In the genomic region with DNA sequence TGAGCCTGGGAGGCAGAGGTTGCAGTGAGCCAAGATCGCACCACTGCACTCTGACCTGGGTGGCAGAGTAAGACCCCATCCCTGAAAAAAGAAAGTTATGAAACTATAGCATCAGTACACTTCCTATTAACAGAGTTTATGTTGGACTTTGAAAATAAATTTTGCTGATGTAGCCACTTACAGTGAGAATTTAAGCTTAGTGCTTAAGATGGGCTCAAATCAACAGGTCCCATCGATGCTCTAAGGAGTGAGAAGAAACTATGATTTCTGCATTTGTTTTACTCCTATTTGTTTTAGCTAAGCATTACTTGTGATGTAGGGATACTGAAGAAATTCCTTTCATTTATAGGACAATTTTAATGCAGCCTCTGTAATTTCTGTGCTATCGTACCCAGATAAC, we compare ENCODE assay signal across 14 cellular contexts.
DNase-seq lines count a peak whose midpoint lies in the region; ATAC-seq, FAIRE-seq and TF ChIP-seq lines count a peak whose summit lies in the region.
"Had no signal": no experiment of that assay in that cellular context is flagged by ENCODE, and none has a peak within 500 bp of the region (broad histone marks: within the 10 kb centered on the region; RNA-seq: fewer than 3 reads in every experiment).

No MANE protein-coding gene starts in this region.

- no peak for TF ChIP-seq EP300 in GM12878 (IDR thresholded peaks at IDR 0.05; ENCODE audit: borderline replicate concordance in 1 of 2, control insufficient read depth in 1 of 2, low read depth in 2 of 2, low read length in 2 of 2)

- no peak overlapping the region for H3K9ac ChIP-seq in GM12878 (ENCODE audit: control insufficient read depth, insufficient read depth, low read length)
- peak overlapping the region; percentile 31 for H3K9ac ChIP-seq in skeletal muscle satellite cell (ENCODE audit: low read depth, low read length)

- 0 out of 2 replicates have a peak overlapping the region, but pooled peaks have one; percentile 15 for H2AFZ ChIP-seq in GM12878 (ENCODE audit: control insufficient read depth, low read depth, low read length)

- no peaks in the 10 kb centered on the region for H3K9me3 Mint-ChIP-seq in activated T-cell treated with anti-CD3 and anti-CD28 coated beads, Interleukin-2, amount 50 U/mL, for 72 hours
- H3K9me3 Mint-ChIP-seq: mesothelial cell of epicardium had no signal

- TF ChIP-seq CTCF in Panc1 (IDR thresholded peaks at IDR 0.05) (no peak), GM12878 (IDR thresholded peaks at IDR 0.05 in 2 of 3, conservative IDR thresholded peaks at IDR 0.05 in 1 of 3; ENCODE audit: control insufficient read depth in 2 of 3, extremely low read depth in 1 of 3, insufficient read depth in 1 of 3, low read depth in 3 of 3, low read length in 3 of 3) (no peak)

- H3K4me1 ChIP-seq in Panc1 (ENCODE audit: control insufficient read depth, insufficient read depth, low read length) (peaks cover 37% of the 10 kb centered on the region), GM12878 (ENCODE audit: control insufficient read depth, insufficient read depth, low read length) (peaks cover 20% of the 10 kb centered on the region), skeletal muscle satellite cell (ENCODE audit: control insufficient read depth, insufficient read depth, low read length) (peaks cover 28% of the 10 kb centered on the region)

- H3K36me3 ChIP-seq in Panc1 (ENCODE audit: control insufficient read depth, insufficient read depth, low read length) (no peaks in the 10 kb centered on the region), GM12878 (ENCODE audit: control insufficient read depth in 2 of 2, insufficient read depth in 2 of 2, low read length in 1 of 2) (no peaks in the 10 kb centered on the region), skeletal muscle satellite cell (ENCODE audit: insufficient read depth, low read length) (no peaks in the 10 kb centered on the region)
- H3K36me3 ChIP-seq: transverse colon had no signal

- no peak for DNase-seq in activated T-cell treated with anti-CD3 and anti-CD28 coated beads, Interleukin-2, amount 50 U/mL, for 72 hours
- DNase-seq in activated T-cell treated with anti-CD3 and anti-CD28 coated beads, Interleukin-2, amount 50 U/mL, for 48 hours: no peak
- DNase-seq in Panc1 (ENCODE audit: low read depth, low spot score) (no peak), GM12878 (ENCODE audit: low read depth, low spot score) (no peak), left lobe of liver (ENCODE audit: low spot score) (no peak), NCI-H345 treated with DMSO at 0.1 percent for 48 hours (lab: John Stamatoyannopoulos, UW; ENCODE audit: unreplicated experiment) (no peak)
- DNase-seq: effector CD8-positive, alpha-beta T cell; KBM-7; SHP77; transverse colon had no signal

- H4K20me1 ChIP-seq in GM12878 (ENCODE audit: control insufficient read depth, insufficient read depth): no peaks in the 10 kb centered on the region

- H3K27ac ChIP-seq in Panc1 (ENCODE audit: low read length) (peak overlapping the region; percentile 82), GM12878 (ENCODE audit: control insufficient read depth, insufficient read depth) (peak overlapping the region; percentile 79)

- no peak for FAIRE-seq in GM12878 (lab: Jason Lieb, UNC)
- FAIRE-seq: frontal cortex had no signal

- H3K36me3 Mint-ChIP-seq in activated T-cell treated with anti-CD3 and anti-CD28 coated beads, Interleukin-2, amount 50 U/mL, for 72 hours (ENCODE audit: insufficient read depth in 2 of 2): peaks cover 0 to 8% of the 10 kb centered on the region in 2 donors
- H3K36me3 Mint-ChIP-seq: mesothelial cell of epicardium had no signal

- POLR2A ChIA-PET in Panc1 (lab: Charles Lee): interaction anchor here (0.5 kb wide), 1 partner anchor 238 kb away, joined by 3 read pairs; no protein-coding TSS in a partner anchor
- POLR2A ChIA-PET in GM12878 (lab: Charles Lee): interaction anchor here (1.2 to 1.8 kb wide), 2 partner anchors 53 to 246 kb away, joined by 4 to 5 read pairs; no protein-coding TSS in a partner anchor

- no peak for TF ChIP-seq RAD21 in GM12878 (IDR thresholded peaks at IDR 0.05; ENCODE audit: insufficient read depth, low read depth, low read length)

- H3K4me1 Mint-ChIP-seq in activated T-cell treated with anti-CD3 and anti-CD28 coated beads, Interleukin-2, amount 50 U/mL, for 72 hours (ENCODE audit: low read depth): peaks cover 70% of the 10 kb centered on the region

- RAD21 ChIA-PET in GM12878 (lab: Charles Lee; ENCODE audit: unreplicated experiment): interaction anchor here (0.8 to 5.5 kb wide), 12 partner anchors 12 to 242 kb away, joined by 3 to 116 read pairs (median 7); no protein-coding TSS in a partner anchor

- intact Hi-C loops in Panc1 (cut with micrococcal nuclease; ENCODE audit: unreplicated experiment) (loop anchor here (5.0 kb wide), 3 partner anchors 163 to 493 kb away; no protein-coding TSS in a partner anchor), GM12878 (cut with micrococcal nuclease; ENCODE audit: unreplicated experiment) (loop anchor here (5.0 to 10.0 kb wide), 4 partner anchors 68 to 566 kb away; no protein-coding TSS in a partner anchor)

- no peaks in the 10 kb centered on the region for H3K27me3 Mint-ChIP-seq in activated T-cell treated with anti-CD3 and anti-CD28 coated beads, Interleukin-2, amount 50 U/mL, for 72 hours (ENCODE audit: low read depth)

- H3K9me3 ChIP-seq in Panc1 (ENCODE audit: control insufficient read depth, insufficient read depth, low read depth, low read length) (no peaks in the 10 kb centered on the region), GM12878 (replicated peaks; ENCODE audit: control insufficient read depth, insufficient read depth, low read length) (no peaks in the 10 kb centered on the region), skeletal muscle satellite cell (replicated peaks; ENCODE audit: low read length) (no peaks in the 10 kb centered on the region)
- H3K9me3 ChIP-seq: transverse colon had no signal

- peak overlapping the region; percentile 67 to 68 for H3K4me3 Mint-ChIP-seq in activated T-cell treated with anti-CD3 and anti-CD28 coated beads, Interleukin-2, amount 50 U/mL, for 72 hours
- H3K4me3 Mint-ChIP-seq: mesothelial cell of epicardium had no signal

- no peaks in the 10 kb centered on the region for H3K27me3 ChIP-seq in Panc1 (ENCODE audit: control insufficient read depth, insufficient read depth, low read length)
- H3K27me3 ChIP-seq in GM12878 (replicated peaks in 1 of 2; ENCODE audit: control insufficient read depth in 2 of 2, insufficient read depth in 2 of 2, low read length in 1 of 2): no peaks in the 10 kb centered on the region
- H3K27me3 ChIP-seq in skeletal muscle satellite cell (ENCODE audit: control insufficient read depth, insufficient read depth, low read length): no peaks in the 10 kb centered on the region
- H3K27me3 ChIP-seq: transverse colon had no signal

- CTCF ChIA-PET in Panc1 (lab: Charles Lee) (interaction anchor here (1.6 kb wide), 1 partner anchor 243 kb away, joined by 7 read pairs; no protein-coding TSS in a partner anchor), GM12878 (lab: Yijun Ruan, JAX) (interaction anchor here (1.0 to 5.3 kb wide), 11 partner anchors 12 to 496 kb away, joined by 3 to 206 read pairs (median 6); no protein-coding TSS in a partner anchor)

- H3K4me2 ChIP-seq in GM12878 (ENCODE audit: control insufficient read depth, insufficient read depth) (no peak overlapping the region; the same call in 1 of the 2 replicates), skeletal muscle satellite cell (ENCODE audit: low read length) (peak overlapping the region; percentile 71)

- SMC1A ChIA-PET in GM12878 (lab: Charles Lee; ENCODE audit: uncharacterized antibody, unreplicated experiment): interaction anchor here (1.0 to 7.1 kb wide), 15 partner anchors 12 to 496 kb away, joined by 3 to 150 read pairs (median 6); partner anchors contain the start of gene TFB1M

- in situ Hi-C loops in Panc1 (cut with HindIII; ENCODE audit: low pct_unique_long_range_greater_than_20kb, low sequenced_read_pairs) (no loop called here), GM12878 (cut with MboI) (loop anchor here (5.0 kb wide), 2 partner anchors 238 to 493 kb away; no protein-coding TSS in a partner anchor)

- H3K79me2 ChIP-seq in GM12878 (ENCODE audit: control insufficient read depth, insufficient read depth, low read length): no peaks in the 10 kb centered on the region

- peak overlapping the region; percentile 98 for H3K27ac Mint-ChIP-seq in activated T-cell treated with anti-CD3 and anti-CD28 coated beads, Interleukin-2, amount 50 U/mL, for 72 hours

- H3K4me3 ChIP-seq in Panc1 (ENCODE audit: low read depth in 2 of 2, low read length in 2 of 2): no peak overlapping the region
- no peak overlapping the region for H3K4me3 ChIP-seq in GM12878
- H3K4me3 ChIP-seq in skeletal muscle satellite cell (ENCODE audit: low read length): no peak overlapping the region
- H3K4me3 ChIP-seq: transverse colon had no signal

- no peak for TF ChIP-seq POLR2A in GM12878 (IDR thresholded peaks at IDR 0.05; ENCODE audit: low read depth, low read length)

- 79% methylated on average over 3 of the region's 3 CpGs for WGBS in GM12878 (ENCODE audit: insufficient coverage, insufficient replicate concordance, low lambda C conversion rate, missing lambda C conversion rate)

- BruUV-seq in Panc1 (replicated peaks; lab: Mats Ljungman, UMichigan) (no TSS peak), GM12878 (replicated peaks; lab: Mats Ljungman, UMichigan) (no TSS peak)

- ATAC-seq in activated T-cell treated with anti-CD3 and anti-CD28 coated beads, Interleukin-2, amount 50 U/mL, for 72 hours (replicated peaks in 1 of 2): no peak
- ATAC-seq in Panc1 (no peak), GM12878 (no peak), left lobe of liver (no peak), HG02610 (IDR thresholded peaks at IDR 0.05; ENCODE audit: unreplicated experiment) (no peak)

TF ChIP-seq in GM12878, 131 proteins besides CTCF, POLR2A, EP300 and RAD21 (continues in another document):
- TF ChIP-seq, protein P1, sequence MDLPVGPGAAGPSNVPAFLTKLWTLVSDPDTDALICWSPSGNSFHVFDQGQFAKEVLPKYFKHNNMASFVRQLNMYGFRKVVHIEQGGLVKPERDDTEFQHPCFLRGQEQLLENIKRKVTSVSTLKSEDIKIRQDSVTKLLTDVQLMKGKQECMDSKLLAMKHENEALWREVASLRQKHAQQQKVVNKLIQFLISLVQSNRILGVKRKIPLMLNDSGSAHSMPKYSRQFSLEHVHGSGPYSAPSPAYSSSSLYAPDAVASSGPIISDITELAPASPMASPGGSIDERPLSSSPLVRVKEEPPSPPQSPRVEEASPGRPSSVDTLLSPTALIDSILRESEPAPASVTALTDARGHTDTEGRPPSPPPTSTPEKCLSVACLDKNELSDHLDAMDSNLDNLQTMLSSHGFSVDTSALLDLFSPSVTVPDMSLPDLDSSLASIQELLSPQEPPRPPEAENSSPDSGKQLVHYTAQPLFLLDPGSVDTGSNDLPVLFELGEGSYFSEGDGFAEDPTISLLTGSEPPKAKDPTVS (IDR thresholded peaks at IDR 0.05; ENCODE audit: low read depth, low read length): no peak
- TF ChIP-seq MYC (IDR thresholded peaks at IDR 0.05; ENCODE audit: insufficient read depth, insufficient read length, insufficient replicate concordance, low read length, severe bottlenecking): no peak
- no peak for TF ChIP-seq SMARCA5 (IDR thresholded peaks at IDR 0.05)
- TF ChIP-seq TARDBP (IDR thresholded peaks at IDR 0.05; ENCODE audit: borderline replicate concordance): no peak
